8 cellular contexts compared by ENCODE assay signal in genomic region chr11:19240420-19241259, GRCh38. TPM values are rescaled to one million over a fixed set of nuclear protein-coding genes. Genes with fewer than 3 reads are reported as not detected.
A peak's percentile ranks its signal among the peaks of the same experiment; 100 is the strongest.
DNase-seq lines count a peak whose midpoint lies in the region; ATAC-seq and TF ChIP-seq lines count a peak whose summit lies in the region.

E2F8 (minus strand) TSS chr11:19240945; CDS start chr11:19240121, 824 bp downstream.

- peak; percentile 77 for ATAC-seq in DND-41 (ENCODE audit: insufficient read depth, low read depth)
- ATAC-seq in GM23338: peak; percentile 84
- ATAC-seq in activated T-cell treated with anti-CD3 and anti-CD28 coated beads, Interleukin-2, amount 50 U/mL, for 72 hours (replicated peaks in 1 of 2): peak; percentile 83 to 86
- peak; percentile 69 to 72 for ATAC-seq in naive thymus-derived CD8-positive, alpha-beta T cell
- peak; percentile 90 to 91 for ATAC-seq in stimulated activated naive B cell treated with anti-CD40 and anti-IgM and Interleukin-4, amounts not matched to agents 10 μg/mL and 1 μg/mL and 100 μg/mL, for 72 hours (replicated peaks)

- peaks cover 36% of the 10 kb centered on the region for H3K79me2 ChIP-seq in DND-41 (ENCODE audit: insufficient read depth, low read length)
- H3K79me2 ChIP-seq in GM23338 (replicated peaks; ENCODE audit: insufficient read depth): no peaks in the 10 kb centered on the region
- H3K79me2 ChIP-seq in fibroblast of lung (ENCODE audit: control insufficient read depth, insufficient read depth, low read length): no peaks in the 10 kb centered on the region

- no peaks in the 10 kb centered on the region for H3K9me3 ChIP-seq in DND-41 (ENCODE audit: insufficient read depth, low read length, severe bottlenecking)
- H3K9me3 ChIP-seq in fibroblast of lung (ENCODE audit: control insufficient read depth, insufficient read depth, low read depth, low read length): no peaks in the 10 kb centered on the region

- peak within 1 kb of the TSS; percentile 99 for H3K9ac ChIP-seq in DND-41 (ENCODE audit: low read depth, low read length)
- peak within 1 kb of the TSS; percentile 60 for H3K9ac ChIP-seq in fibroblast of lung (ENCODE audit: insufficient read depth, low read length)

- no peaks in the 10 kb centered on the region for H4K20me1 ChIP-seq in DND-41 (ENCODE audit: insufficient read depth, low read length)
- H4K20me1 ChIP-seq in GM23338 (replicated peaks; ENCODE audit: insufficient read depth): 0 out of 2 replicates have a peak, but pooled peaks cover 2% of the 10 kb centered on the region
- no peaks in the 10 kb centered on the region for H4K20me1 ChIP-seq in fibroblast of lung (ENCODE audit: control insufficient read depth, extremely low read depth, insufficient read depth, low read length)

- H3K4me1 ChIP-seq in DND-41 (ENCODE audit: insufficient read depth, low read length): peaks cover 37% of the 10 kb centered on the region
- no peaks in the 10 kb centered on the region for H3K4me1 ChIP-seq in GM23338 (ENCODE audit: insufficient read depth)
- H3K4me1 ChIP-seq in fibroblast of lung (ENCODE audit: control insufficient read depth, extremely low read depth, insufficient read depth, low read length): no peaks in the 10 kb centered on the region

- H3K36me3 Mint-ChIP-seq in GM23338 (ENCODE audit: low read depth): peaks cover 23% of the 10 kb centered on the region; the same call in 2 of the 3 replicates
- peaks cover 5 to 18% of the 10 kb centered on the region in 2 donors for H3K36me3 Mint-ChIP-seq in activated T-cell treated with anti-CD3 and anti-CD28 coated beads, Interleukin-2, amount 50 U/mL, for 72 hours (ENCODE audit: insufficient read depth in 2 of 2)
- peaks cover 0 to 5% (median 4%) of the 10 kb centered on the region in 3 donors for H3K36me3 Mint-ChIP-seq in naive thymus-derived CD8-positive, alpha-beta T cell
- H3K36me3 Mint-ChIP-seq in stimulated activated naive B cell treated with anti-CD40 and anti-IgM and Interleukin-4, amounts not matched to agents 10 μg/mL and 1 μg/mL and 100 μg/mL, for 72 hours: peaks cover 3 to 4% of the 10 kb centered on the region in 2 donors

- H3K27ac Mint-ChIP-seq in GM23338: peak within 1 kb of the TSS; percentile 76
- H3K27ac Mint-ChIP-seq in activated T-cell treated with anti-CD3 and anti-CD28 coated beads, Interleukin-2, amount 50 U/mL, for 72 hours: no peak within 1 kb of the TSS
- peak within 1 kb of the TSS in 1 of 10 donors; percentile 18 for H3K27ac Mint-ChIP-seq in naive thymus-derived CD8-positive, alpha-beta T cell
- peak within 1 kb of the TSS; percentile 79 for H3K27ac Mint-ChIP-seq in stimulated activated naive B cell treated with anti-CD40 and anti-IgM and Interleukin-4, amounts not matched to agents 10 μg/mL and 1 μg/mL and 100 μg/mL, for 72 hours

- H3K4me3 ChIP-seq in DND-41 (ENCODE audit: low read depth in 1 of 2, low read length in 2 of 2) (peak within 1 kb of the TSS; percentile 93 to 99), GM23338 (peak within 1 kb of the TSS; percentile 63), fibroblast of lung (replicated peaks in 1 of 4; ENCODE audit: control extremely low read depth in 1 of 4, insufficient read depth in 1 of 4, low read depth in 3 of 4, low read length in 4 of 4) (peak within 1 kb of the TSS; percentile 63 to 93 (median 77))

- H3K27ac ChIP-seq in DND-41 (ENCODE audit: low read length) (peak within 1 kb of the TSS; percentile 94), GM23338 (ENCODE audit: low read depth) (0 out of 2 replicates have a peak within 1 kb of the TSS, but pooled peaks have one; percentile 81), fibroblast of lung (ENCODE audit: insufficient read depth, low read length) (peak within 1 kb of the TSS; percentile 1)

- no peaks in the 10 kb centered on the region for H3K9me3 Mint-ChIP-seq in GM23338
- no peaks in the 10 kb centered on the region for H3K9me3 Mint-ChIP-seq in activated T-cell treated with anti-CD3 and anti-CD28 coated beads, Interleukin-2, amount 50 U/mL, for 72 hours
- H3K9me3 Mint-ChIP-seq in naive thymus-derived CD8-positive, alpha-beta T cell: no peaks in the 10 kb centered on the region
- no peaks in the 10 kb centered on the region for H3K9me3 Mint-ChIP-seq in stimulated activated naive B cell treated with anti-CD40 and anti-IgM and Interleukin-4, amounts not matched to agents 10 μg/mL and 1 μg/mL and 100 μg/mL, for 72 hours

- DNase-seq in DND-41: peak; percentile 92
- peak; percentile 97 for DNase-seq in GM23338 (ENCODE audit: low spot score)
- peak; percentile 86 to 88 for DNase-seq in Kasumi-1 (lab: John Stamatoyannopoulos, UW)
- peak; percentile 96 for DNase-seq in RKO (ENCODE audit: low spot score)
- peak; percentile 93 to 94 for DNase-seq in activated T-cell treated with anti-CD3 and anti-CD28 coated beads, Interleukin-2, amount 50 U/mL, for 72 hours
- peak; percentile 87 to 92 for DNase-seq in fibroblast of lung (ENCODE audit: low read depth in 2 of 2)
- peak; percentile 33 to 80 (median 59) for DNase-seq in naive thymus-derived CD8-positive, alpha-beta T cell
- peak; percentile 93 for DNase-seq in stimulated activated naive B cell treated with anti-CD40 and anti-IgM and Interleukin-4, amounts not matched to agents 10 μg/mL and 1 μg/mL and 100 μg/mL, for 72 hours

- POLR2A ChIA-PET in naive thymus-derived CD8-positive, alpha-beta T cell (lab: Charles Lee): no interaction called here

- H3K4me3 Mint-ChIP-seq in GM23338: peak within 1 kb of the TSS; percentile 84
- peak within 1 kb of the TSS; percentile 96 to 97 for H3K4me3 Mint-ChIP-seq in activated T-cell treated with anti-CD3 and anti-CD28 coated beads, Interleukin-2, amount 50 U/mL, for 72 hours
- peak within 1 kb of the TSS; percentile 78 to 91 (median 86) for H3K4me3 Mint-ChIP-seq in naive thymus-derived CD8-positive, alpha-beta T cell
- H3K4me3 Mint-ChIP-seq in stimulated activated naive B cell treated with anti-CD40 and anti-IgM and Interleukin-4, amounts not matched to agents 10 μg/mL and 1 μg/mL and 100 μg/mL, for 72 hours: peak within 1 kb of the TSS; percentile 93 to 95

- H3K9me2 ChIP-seq in GM23338 (ENCODE audit: insufficient read depth): no peaks in the 10 kb centered on the region

- H3K36me3 ChIP-seq in DND-41 (ENCODE audit: insufficient read depth, low read length) (peaks cover 41% of the 10 kb centered on the region), GM23338 (ENCODE audit: insufficient read depth) (no peaks in the 10 kb centered on the region), fibroblast of lung (ENCODE audit: control insufficient read depth, insufficient read depth, low read length) (no peaks in the 10 kb centered on the region)

- peaks cover 4% of the 10 kb centered on the region; the same call in 1 of the 2 replicates for H3F3A ChIP-seq in GM23338 (replicated peaks; ENCODE audit: low read depth)

- no peaks in the 10 kb centered on the region for H3K27me3 ChIP-seq in DND-41 (ENCODE audit: insufficient read depth, low read length, poor library complexity)
- peaks cover 32% of the 10 kb centered on the region for H3K27me3 ChIP-seq in GM23338 (ENCODE audit: insufficient read depth)
- peaks cover 19% of the 10 kb centered on the region for H3K27me3 ChIP-seq in fibroblast of lung (ENCODE audit: control insufficient read depth, insufficient read depth, low read length)

- peaks cover 30% of the 10 kb centered on the region for H3K27me3 Mint-ChIP-seq in GM23338 (ENCODE audit: insufficient read depth, low read depth, poor library complexity)
- H3K27me3 Mint-ChIP-seq in activated T-cell treated with anti-CD3 and anti-CD28 coated beads, Interleukin-2, amount 50 U/mL, for 72 hours (ENCODE audit: low read depth): peaks cover 29% of the 10 kb centered on the region
- peaks cover 23 to 55% (median 32%) of the 10 kb centered on the region in 5 donors for H3K27me3 Mint-ChIP-seq in naive thymus-derived CD8-positive, alpha-beta T cell
- H3K27me3 Mint-ChIP-seq in stimulated activated naive B cell treated with anti-CD40 and anti-IgM and Interleukin-4, amounts not matched to agents 10 μg/mL and 1 μg/mL and 100 μg/mL, for 72 hours: peaks cover 26 to 33% of the 10 kb centered on the region in 2 donors

- H3K4me2 ChIP-seq in DND-41 (ENCODE audit: insufficient read depth, low read length): peak within 1 kb of the TSS; percentile 93
- H3K4me2 ChIP-seq in GM23338: peak within 1 kb of the TSS; percentile 83
- peak within 1 kb of the TSS; percentile 73 for H3K4me2 ChIP-seq in fibroblast of lung (ENCODE audit: extremely low read depth, insufficient read depth, low read length)

- peak within 1 kb of the TSS; percentile 90 for H2AFZ ChIP-seq in DND-41 (ENCODE audit: low read depth, low read length)
- H2AFZ ChIP-seq in GM23338: peak within 1 kb of the TSS; percentile 97
- H2AFZ ChIP-seq in fibroblast of lung (ENCODE audit: low read length): peak within 1 kb of the TSS; percentile 72

- no peak for TF ChIP-seq CTCF in DND-41 (IDR thresholded peaks at IDR 0.05; ENCODE audit: borderline replicate concordance, extremely low read depth, low read length, poor library complexity, severe bottlenecking)
- TF ChIP-seq CTCF in GM23338 (conservative IDR thresholded peaks at IDR 0.05; ENCODE audit: low read depth in 2 of 2): no peak
- TF ChIP-seq CTCF in fibroblast of lung (conservative IDR thresholded peaks at IDR 0.05 in 1 of 2, IDR thresholded peaks at IDR 0.05 in 1 of 2; ENCODE audit: low read depth in 1 of 2, low read length in 2 of 2): no peak

- peaks cover 5% of the 10 kb centered on the region; the same call in 2 of the 3 replicates for H3K4me1 Mint-ChIP-seq in GM23338
- H3K4me1 Mint-ChIP-seq in activated T-cell treated with anti-CD3 and anti-CD28 coated beads, Interleukin-2, amount 50 U/mL, for 72 hours (ENCODE audit: low read depth): peaks cover 20% of the 10 kb centered on the region
- H3K4me1 Mint-ChIP-seq in naive thymus-derived CD8-positive, alpha-beta T cell: peaks cover 8 to 25% (median 16%) of the 10 kb centered on the region in 4 donors
- peaks cover 16 to 31% of the 10 kb centered on the region in 2 donors for H3K4me1 Mint-ChIP-seq in stimulated activated naive B cell treated with anti-CD40 and anti-IgM and Interleukin-4, amounts not matched to agents 10 μg/mL and 1 μg/mL and 100 μg/mL, for 72 hours

TF ChIP-seq in GM23338, 12 proteins besides CTCF, POLR2A, EP300 and RAD21 (continues in another document):
- TF ChIP-seq ZNF114 (CRISPR knock-in tag; IDR thresholded peaks at IDR 0.05) (no peak), JUNB (IDR thresholded peaks at IDR 0.05; ENCODE audit: unreplicated experiment) (no peak)

RNA-seq across cellular contexts. Expression of gene E2F8, which starts in this region (rescaled TPM):
- 6.3 and 10.6 TPM in 2 replicates for total RNA-seq in GM23338 (2014; rRNA removed; shearing (Covaris generic))
- 8.3 and 8.6 TPM in 2 replicates for polyA plus RNA-seq in GM23338 (2016; fragmentation: Nextera tagmentation; extraction: Ambion mirVana)
- total RNA-seq in activated T-cell treated with anti-CD3 and anti-CD28 coated beads, Interleukin-2, amount 50 U/mL, for 72 hours: 10 to 100 TPM; 15.7 to 21.1 TPM
- total RNA-seq in fibroblast of lung: 0.17 TPM in 1 of 2 replicates, not detected in the other
- polyA plus RNA-seq in fibroblast of lung: 0.94 and 3.8 TPM in 2 replicates
- polyA plus RNA-seq in fibroblast of lung (2012): 0.84 and 2.0 TPM in 2 replicates
- 0.12 and 2.3 TPM in 2 replicates for polyA minus RNA-seq in fibroblast of lung (ENCODE audit: low replicate concordance)
- total RNA-seq in naive thymus-derived CD8-positive, alpha-beta T cell: not detected
- not detected for polyA plus RNA-seq in naive thymus-derived CD8-positive, alpha-beta T cell

Comparison
In these comparisons a context has a peak if more than half of its experiments do, and no peak if none do; other contexts are left out.
1. Peak in every context shown above with its lines: DNase-seq, ATAC-seq, H3K4me3 ChIP-seq and H3K27ac ChIP-seq.
2. Peak in DNase-seq and ATAC-seq in naive thymus-derived CD8-positive, alpha-beta T cell; RNA of the gene not detected or under 1 TPM.
3. H3K27ac ChIP-seq: peak in every context shown above with its lines; median percentile 94 in DND-41; 81 in GM23338; 1 in fibroblast of lung.